9 cellular contexts compared by ENCODE assay signal in the genomic region with DNA sequence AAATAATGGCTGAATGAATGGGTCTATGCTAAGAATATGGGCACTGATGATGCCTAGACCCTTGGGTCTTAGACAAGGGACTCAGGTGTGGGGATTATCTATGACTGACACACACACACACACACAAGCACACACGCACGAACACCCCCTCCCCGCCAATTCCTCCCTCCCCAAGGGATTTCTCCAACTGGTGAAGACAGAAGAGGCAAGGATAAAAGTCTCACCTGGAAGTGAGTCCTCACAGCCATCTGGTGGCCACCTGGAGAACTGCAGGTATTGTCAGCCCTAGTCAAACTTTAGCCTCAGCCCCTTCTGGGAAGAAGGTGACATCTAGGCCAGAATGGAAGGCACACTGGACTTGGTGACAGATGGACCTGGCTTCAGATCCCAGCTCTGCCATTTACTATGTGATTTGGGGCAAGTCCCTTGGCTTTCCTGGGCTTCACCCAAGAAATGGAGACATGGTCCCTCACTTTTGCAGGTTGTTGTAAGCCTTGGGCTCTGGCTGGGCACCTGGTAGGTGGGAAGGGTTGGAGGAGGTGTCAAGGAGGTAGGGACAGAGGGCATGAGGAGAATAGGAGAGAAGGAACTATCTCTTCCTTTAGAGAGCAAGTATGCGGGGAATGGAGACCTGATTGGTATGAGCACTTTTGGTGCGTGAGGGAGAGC. TPM values are rescaled to one million over a fixed set of nuclear protein-coding genes. Genes with fewer than 3 reads are reported as not detected.
DNase-seq lines count a peak whose midpoint lies in the region; ATAC-seq, FAIRE-seq and TF ChIP-seq lines count a peak whose summit lies in the region.
"Had no signal": no experiment of that assay in that cellular context is flagged by ENCODE, and none has a peak within 500 bp of the region (broad histone marks: within the 10 kb centered on the region; RNA-seq: fewer than 3 reads in every experiment).

No MANE protein-coding gene starts in this region.

- DNase-seq in DMS79 treated with DMSO at 0.1 percent for 48 hours (lab: John Stamatoyannopoulos, UW), result peak; percentile 83
- peak; percentile 16 to 24 for DNase-seq in Kasumi-1 (lab: John Stamatoyannopoulos, UW)
- DNase-seq in T-helper 17 cell, result peak; percentile 52 to 71 (median 60)
- no peak for DNase-seq in astrocyte (ENCODE audit: low read depth)
- DNase-seq in keratinocyte (ENCODE audit: low read depth, low spot score), result no peak
- peak; percentile 62 to 72 for DNase-seq in stimulated activated CD4-positive, alpha-beta T cell treated with anti-CD3 and anti-CD28 coated beads, Interleukin-4, amount 100 ng/mL, for 4 hours

- H3K27me3 Mint-ChIP-seq in T-helper 17 cell (no peaks in the 10 kb centered on the region), astrocyte (ENCODE audit: low read depth, unreplicated experiment) (peaks cover 52% of the 10 kb centered on the region)

- H4K20me1 ChIP-seq in astrocyte (ENCODE audit: insufficient read depth, low read length) (no peaks in the 10 kb centered on the region), keratinocyte (ENCODE audit: control insufficient read depth, extremely low read depth, insufficient read depth, low read length) (no peaks in the 10 kb centered on the region)

- dilution Hi-C loops in keratinocyte (cut with MboI; ENCODE audit: extremely low pct_ligation_motif_present, low sequenced_read_pairs), result no loop called here

- TF ChIP-seq CTCF in astrocyte (IDR thresholded peaks at IDR 0.05; ENCODE audit: insufficient read depth, low read depth, low read length) (peak; percentile 80), keratinocyte (optimal IDR thresholded peaks at IDR 0.05 in 1 of 3, IDR thresholded peaks at IDR 0.05 in 1 of 3, conservative IDR thresholded peaks at IDR 0.05 in 1 of 3; ENCODE audit: extremely low read depth in 1 of 3, insufficient read depth in 2 of 3, low read length in 3 of 3) (peak; percentile 88 to 99 (median 96))

- FAIRE-seq in astrocyte (lab: Jason Lieb, UNC) (peak; percentile 41), keratinocyte (lab: Jason Lieb, UNC) (peak; percentile 96)

- H3K4me1 ChIP-seq in astrocyte (ENCODE audit: insufficient read depth, low read length), result peaks cover 15% of the 10 kb centered on the region
- peaks cover 18% of the 10 kb centered on the region for H3K4me1 ChIP-seq in keratinocyte (ENCODE audit: control insufficient read depth, extremely low read depth, insufficient read depth, low read length)

- no peaks in the 10 kb centered on the region for H3K36me3 ChIP-seq in astrocyte (ENCODE audit: insufficient read depth, low read length)
- no peaks in the 10 kb centered on the region for H3K36me3 ChIP-seq in keratinocyte (ENCODE audit: control insufficient read depth in 2 of 2, extremely low read depth in 1 of 2, insufficient read depth in 2 of 2, low read length in 2 of 2)

- H3K4me1 Mint-ChIP-seq in T-helper 17 cell, result peaks cover 19% of the 10 kb centered on the region
- peaks cover 2% of the 10 kb centered on the region for H3K4me1 Mint-ChIP-seq in astrocyte (ENCODE audit: low read depth, unreplicated experiment)

- no peaks in the 10 kb centered on the region for H3K9me3 Mint-ChIP-seq in astrocyte (ENCODE audit: unreplicated experiment)
- H3K9me3 Mint-ChIP-seq: T-helper 1 cell treated with Interleukin-12 subunit alpha and Interleukin-12 subunit beta and Interleukin-4 antibody, amounts not matched to agents 30 μg/mL and 1 μg/mL, for 36 hours had no signal

- no peak overlapping the region for H3K9ac ChIP-seq in astrocyte (ENCODE audit: low read length)
- H3K9ac ChIP-seq in keratinocyte (ENCODE audit: control insufficient read depth, extremely low read depth, insufficient read depth, low read length), result no peak overlapping the region

- H2AFZ ChIP-seq in astrocyte (ENCODE audit: low read depth, low read length), result no peak overlapping the region
- no peak overlapping the region for H2AFZ ChIP-seq in keratinocyte (ENCODE audit: control insufficient read depth, low read length)

- peaks cover 11% of the 10 kb centered on the region for H3K27me3 ChIP-seq in astrocyte (ENCODE audit: insufficient read depth, low read length)
- no peaks in the 10 kb centered on the region for H3K27me3 ChIP-seq in keratinocyte (ENCODE audit: control insufficient read depth, extremely low read depth, insufficient read depth, low read length)

- H3K36me3 Mint-ChIP-seq in T-helper 17 cell (ENCODE audit: low read depth) (no peaks in the 10 kb centered on the region), astrocyte (ENCODE audit: low read depth, unreplicated experiment) (no peaks in the 10 kb centered on the region)

- H3K27ac ChIP-seq in astrocyte (ENCODE audit: low read depth, low read length) (no peak overlapping the region), keratinocyte (ENCODE audit: control insufficient read depth, insufficient read depth, low read length) (no peak overlapping the region)

- no peaks in the 10 kb centered on the region for H3K9me1 ChIP-seq in keratinocyte (ENCODE audit: control insufficient read depth, extremely low read depth, insufficient read depth, low read length)

- H3K4me3 ChIP-seq in astrocyte (ENCODE audit: insufficient read depth, low read depth, low read length), result no peak overlapping the region
- H3K4me3 ChIP-seq in keratinocyte (ENCODE audit: control insufficient read depth in 2 of 3, extremely low read depth in 1 of 3, insufficient read depth in 2 of 3, low read depth in 1 of 3, low read length in 3 of 3), result no peak overlapping the region

- ATAC-seq in T-helper 17 cell (no peak), HG02678 (IDR thresholded peaks at IDR 0.05; ENCODE audit: unreplicated experiment) (no peak), HG02852 (IDR thresholded peaks at IDR 0.05; ENCODE audit: unreplicated experiment) (no peak)

- H3K9me3 ChIP-seq in T-helper 17 cell (ENCODE audit: control insufficient read depth, low read length, poor library complexity, severe bottlenecking), result no peaks in the 10 kb centered on the region
- H3K9me3 ChIP-seq in astrocyte (ENCODE audit: insufficient read depth, low read depth, low read length), result no peaks in the 10 kb centered on the region
- H3K9me3 ChIP-seq in keratinocyte (ENCODE audit: control insufficient read depth, low read depth, low read length), result no peaks in the 10 kb centered on the region

- no peak overlapping the region for H3K4me2 ChIP-seq in astrocyte (ENCODE audit: low read length)
- no peak overlapping the region for H3K4me2 ChIP-seq in keratinocyte (ENCODE audit: control insufficient read depth, extremely low read depth, insufficient read depth, low read depth, low read length)

- H3K27ac Mint-ChIP-seq in T-helper 17 cell (peak overlapping the region; percentile 87), astrocyte (ENCODE audit: unreplicated experiment) (no peak overlapping the region)
- H3K27ac Mint-ChIP-seq: T-helper 1 cell treated with Interleukin-12 subunit alpha and Interleukin-12 subunit beta and Interleukin-4 antibody, amounts not matched to agents 30 μg/mL and 1 μg/mL, for 36 hours had no signal

- H3K4me3 Mint-ChIP-seq in T-helper 17 cell, result no peak overlapping the region
- peak overlapping the region; percentile 42 for H3K4me3 Mint-ChIP-seq in astrocyte (ENCODE audit: unreplicated experiment)
- H3K4me3 Mint-ChIP-seq: T-helper 1 cell treated with Interleukin-12 subunit alpha and Interleukin-12 subunit beta and Interleukin-4 antibody, amounts not matched to agents 30 μg/mL and 1 μg/mL, for 36 hours had no signal

- H3K79me2 ChIP-seq in astrocyte (ENCODE audit: insufficient read depth, low read length) (no peaks in the 10 kb centered on the region), keratinocyte (ENCODE audit: control insufficient read depth, insufficient read depth, low read length) (peaks cover 9% of the 10 kb centered on the region)

RNA-seq across cellular contexts. Expression of a gene that starts 4.0 kb away (rescaled TPM):
- total RNA-seq in T-helper 17 cell (under 1 TPM in 1 of 2 donors, not detected in 1; 0.30 TPM), astrocyte (0.75 and 0.86 TPM in 2 replicates)
- polyA plus RNA-seq in keratinocyte, result 0.94 to 2.5 TPM (median 1.4 TPM) in 3 replicates
- not detected for polyA plus RNA-seq in keratinocyte (2011; ENCODE audit: low read depth)
- polyA plus RNA-seq in keratinocyte (2011; cell fraction: cytosol; rRNA removed), result 1.2 and 1.5 TPM in 2 replicates
- 2.1 and 2.7 TPM in 2 replicates for polyA plus RNA-seq in keratinocyte (2011; cell fraction: nucleus; rRNA removed)
- 0.41 and 1.6 TPM in 2 replicates for polyA plus RNA-seq in keratinocyte (2012; ENCODE audit: low replicate concordance)
- 0.59 to 2.7 TPM (median 1.2 TPM) in 3 replicates for polyA minus RNA-seq in keratinocyte
- 2.7 TPM for polyA minus RNA-seq in keratinocyte (2011; cell fraction: cytosol; rRNA and poly(A)+ RNA removed)
- polyA minus RNA-seq in keratinocyte (2011; cell fraction: nucleus; rRNA and poly(A)+ RNA removed), result 0.74 and 1.2 TPM in 2 replicates

RNA-seq across cellular contexts. Expression of a gene that starts 5.3 kb away (rescaled TPM):
- total RNA-seq in T-helper 17 cell (not detected), astrocyte (not detected in 2 replicates)
- polyA plus RNA-seq in keratinocyte, result 2.6 to 5.9 TPM (median 2.7 TPM) in 3 replicates
- polyA plus RNA-seq in keratinocyte (2011; ENCODE audit: low read depth), result 1.1 TPM
- 0.95 and 2.5 TPM in 2 replicates for polyA plus RNA-seq in keratinocyte (2011; cell fraction: cytosol; rRNA removed)
- 6.5 and 8.5 TPM in 2 replicates for polyA plus RNA-seq in keratinocyte (2011; cell fraction: nucleus; rRNA removed)
- 3.7 and 6.7 TPM in 2 replicates for polyA plus RNA-seq in keratinocyte (2012; ENCODE audit: low replicate concordance)
- polyA minus RNA-seq in keratinocyte, result 1.4 to 4.5 TPM (median 1.7 TPM) in 3 replicates
- polyA minus RNA-seq in keratinocyte (2011; cell fraction: cytosol; rRNA and poly(A)+ RNA removed), result not detected
- polyA minus RNA-seq in keratinocyte (2011; cell fraction: nucleus; rRNA and poly(A)+ RNA removed), result 0.39 and 1.3 TPM in 2 replicates

RNA-seq across cellular contexts. Expression of a gene that starts 13.8 kb away (rescaled TPM):
- total RNA-seq in T-helper 17 cell (not detected), astrocyte (not detected in 2 replicates)
- polyA plus RNA-seq in keratinocyte, result 0.08 TPM in 1 of 3 replicates, not detected in the others
- polyA plus RNA-seq in keratinocyte (2011; ENCODE audit: low read depth), result not detected
- not detected in 2 replicates for polyA plus RNA-seq in keratinocyte (2011; cell fraction: cytosol; rRNA removed)
- polyA plus RNA-seq in keratinocyte (2011; cell fraction: nucleus; rRNA removed), result 0.20 and 0.31 TPM in 2 replicates
- polyA plus RNA-seq in keratinocyte (2012; ENCODE audit: low replicate concordance), result 0.39 TPM in 1 of 2 replicates, not detected in the other
- 0.22 TPM in 1 of 3 replicates, not detected in the others for polyA minus RNA-seq in keratinocyte
- polyA minus RNA-seq in keratinocyte (2011; cell fraction: cytosol; rRNA and poly(A)+ RNA removed), result not detected
- not detected in 2 replicates for polyA minus RNA-seq in keratinocyte (2011; cell fraction: nucleus; rRNA and poly(A)+ RNA removed)

RNA-seq across cellular contexts. Expression of a gene that starts 21.7 kb away (rescaled TPM):
- total RNA-seq in T-helper 17 cell (1 to 10 TPM; 3.3 to 4.9 TPM), astrocyte (12.8 and 16.8 TPM in 2 replicates)
- polyA plus RNA-seq in keratinocyte, result 13.4 to 19.3 TPM (median 16.7 TPM) in 3 replicates
- 38.7 TPM for polyA plus RNA-seq in keratinocyte (2011; ENCODE audit: low read depth)
- polyA plus RNA-seq in keratinocyte (2011; cell fraction: cytosol; rRNA removed), result 6.8 and 10.8 TPM in 2 replicates
- polyA plus RNA-seq in keratinocyte (2011; cell fraction: nucleus; rRNA removed), result 40.2 and 58.7 TPM in 2 replicates
- polyA plus RNA-seq in keratinocyte (2012; ENCODE audit: low replicate concordance), result 33.3 and 36.1 TPM in 2 replicates
- 18.5 to 49.4 TPM (median 19.1 TPM) in 3 replicates for polyA minus RNA-seq in keratinocyte
- 18.6 TPM for polyA minus RNA-seq in keratinocyte (2011; cell fraction: cytosol; rRNA and poly(A)+ RNA removed)
- 24.6 and 25.2 TPM in 2 replicates for polyA minus RNA-seq in keratinocyte (2011; cell fraction: nucleus; rRNA and poly(A)+ RNA removed)

RNA-seq across cellular contexts. Expression of a gene that starts 46.6 kb away (rescaled TPM):
- total RNA-seq in T-helper 17 cell (100 to 1,000 TPM; 206 to 261 TPM), astrocyte (10.7 and 12.2 TPM in 2 replicates)
- polyA plus RNA-seq in keratinocyte, result 15.5 to 34.0 TPM (median 15.6 TPM) in 3 replicates
- 29.4 TPM for polyA plus RNA-seq in keratinocyte (2011; ENCODE audit: low read depth)
- polyA plus RNA-seq in keratinocyte (2011; cell fraction: cytosol; rRNA removed), result 5.3 and 15.1 TPM in 2 replicates
- polyA plus RNA-seq in keratinocyte (2011; cell fraction: nucleus; rRNA removed), result 87.0 and 125 TPM in 2 replicates
- 16.6 and 45.8 TPM in 2 replicates for polyA plus RNA-seq in keratinocyte (2012; ENCODE audit: low replicate concordance)
- 6.7 to 17.0 TPM (median 14.7 TPM) in 3 replicates for polyA minus RNA-seq in keratinocyte
- polyA minus RNA-seq in keratinocyte (2011; cell fraction: cytosol; rRNA and poly(A)+ RNA removed), result 18.2 TPM
- polyA minus RNA-seq in keratinocyte (2011; cell fraction: nucleus; rRNA and poly(A)+ RNA removed), result 17.2 and 18.4 TPM in 2 replicates

Comparison
In these comparisons a context has a peak if more than half of its experiments do, and no peak if none do; other contexts are left out.
1. DNase-seq: peak in DMS79 treated with DMSO at 0.1 percent for 48 hours (single experiment), Kasumi-1 (2 of 2), T-helper 17 cell (3 of 3) and stimulated activated CD4-positive, alpha-beta T cell treated with anti-CD3 and anti-CD28 coated beads, Interleukin-4, amount 100 ng/mL, for 4 hours (2 of 2); none in astrocyte (single experiment) and keratinocyte (single experiment).